Comparison of ENCODE assay signal across 9 cellular contexts in genomic region chr7:32070406-32071360, GRCh38. TPM values are rescaled to one million over a fixed set of nuclear protein-coding genes. Genes with fewer than 3 reads are reported as not detected.
A peak's percentile ranks its signal among the peaks of the same experiment; 100 is the strongest.
DNase-seq lines count a peak whose midpoint lies in the region; ATAC-seq and TF ChIP-seq lines count a peak whose summit lies in the region.
"Had no signal": no experiment of that assay in that cellular context is flagged by ENCODE, and none has a peak within 500 bp of the region (broad histone marks: within the 10 kb centered on the region; RNA-seq: fewer than 3 reads in every experiment).

PDE1C (minus strand) TSS chr7:32070407.

- H3K36me3 Mint-ChIP-seq in glutamatergic neuron (ENCODE audit: unreplicated experiment) = no peaks in the 10 kb centered on the region

- intact Hi-C loops in PC-3 (cut with micrococcal nuclease) = no loop called here

- no peak within 1 kb of the TSS for H3K27ac ChIP-seq in PC-3 (ENCODE audit: low read length)
- H3K27ac ChIP-seq: VCaP had no signal

- no peaks in the 10 kb centered on the region for H3K27me3 ChIP-seq in PC-3 (ENCODE audit: low read length)

- H2AFZ ChIP-seq in PC-3 (ENCODE audit: low read length) = no peak within 1 kb of the TSS

- H3K4me3 Mint-ChIP-seq in glutamatergic neuron (ENCODE audit: unreplicated experiment) = peak within 1 kb of the TSS; percentile 87

- BruUV-seq in PC-3 (replicated peaks; lab: Mats Ljungman, UMichigan) = no TSS peak

- peaks cover 8% of the 10 kb centered on the region for H3K27me3 Mint-ChIP-seq in glutamatergic neuron (ENCODE audit: unreplicated experiment)

- no peaks in the 10 kb centered on the region for H3K4me1 ChIP-seq in PC-3 (ENCODE audit: insufficient read depth, low read length)

- H3K9me3 Mint-ChIP-seq in glutamatergic neuron (ENCODE audit: unreplicated experiment) = no peaks in the 10 kb centered on the region

- POLR2A ChIA-PET in PC-3 (lab: Charles Lee; ENCODE audit: unreplicated experiment) = no interaction called here

- H3K27ac Mint-ChIP-seq in glutamatergic neuron (ENCODE audit: unreplicated experiment) = no peak within 1 kb of the TSS

- ATAC-seq in PC-3 (no peak), HG03469 (IDR thresholded peaks at IDR 0.05; ENCODE audit: unreplicated experiment) (no peak)

- H3K9me2 ChIP-seq in PC-3 (replicated peaks; ENCODE audit: low read length) = 0 out of 2 replicates have a peak, but pooled peaks cover 4% of the 10 kb centered on the region

- no peak for TF ChIP-seq CTCF in PC-3 (conservative IDR thresholded peaks at IDR 0.05; ENCODE audit: low read depth, low read length)
- TF ChIP-seq CTCF in glutamatergic neuron (IDR thresholded peaks at IDR 0.05; ENCODE audit: partially characterized antibody, unreplicated experiment) = no peak

- no peak within 1 kb of the TSS for H3K9ac ChIP-seq in PC-3 (ENCODE audit: low read length)

- H3K4me1 Mint-ChIP-seq in glutamatergic neuron (ENCODE audit: low read depth, unreplicated experiment) = no peaks in the 10 kb centered on the region

- DNase-seq in AG08396 (ENCODE audit: low spot score) = peak; percentile 66
- no peak for DNase-seq in PC-3
- DNase-seq in glutamatergic neuron = peak; percentile 52
- peak in 45 of 56 donors; percentile 22 to 77 (median 52) for DNase-seq in nucleus accumbens (lab: John Stamatoyannopoulos, UW)
- no peak for DNase-seq in stimulated activated naive CD4-positive, alpha-beta T cell (lab: John Stamatoyannopoulos, UW)
- no peak for DNase-seq in NK-92 (lab: John Stamatoyannopoulos, UW; ENCODE audit: unreplicated experiment)
- DNase-seq in T-helper 2 cell = no peak

- no peaks in the 10 kb centered on the region for H3F3A ChIP-seq in PC-3 (ENCODE audit: low read length, unreplicated experiment)

- no peaks in the 10 kb centered on the region for H3K36me3 ChIP-seq in PC-3 (ENCODE audit: low read depth, low read length)

- H3K4me2 ChIP-seq in PC-3 (ENCODE audit: low read length) = no peak within 1 kb of the TSS

- no peaks in the 10 kb centered on the region for H4K20me1 ChIP-seq in PC-3 (ENCODE audit: low read length)

- CTCF ChIA-PET in PC-3 (lab: Charles Lee) = no interaction called here

- no peaks in the 10 kb centered on the region for H3K9me3 ChIP-seq in PC-3 (ENCODE audit: low read length)

- H3K79me2 ChIP-seq in PC-3 (ENCODE audit: low read length) = no peaks in the 10 kb centered on the region

- no peak within 1 kb of the TSS for H3K4me3 ChIP-seq in PC-3 (ENCODE audit: low read length)

RNA-seq across cellular contexts. Expression of gene PDE1C, which starts in this region (rescaled TPM):
- total RNA-seq in PC-3 (2014; rRNA removed) (14.1 and 14.4 TPM in 2 replicates), glutamatergic neuron (ENCODE audit: unreplicated experiment) (3.3 TPM)

Comparison
In these comparisons a context has a peak if more than half of its experiments do, and no peak if none do; other contexts are left out.
1. DNase-seq: peak in AG08396 (single experiment), glutamatergic neuron (single experiment) and nucleus accumbens (45 of 56); none in PC-3 (single experiment), stimulated activated naive CD4-positive, alpha-beta T cell (0 of 6), NK-92 (single experiment) and T-helper 2 cell (0 of 5).